16 cellular contexts compared by ENCODE assay signal in genomic region chr13:110132178-110132975, GRCh38.
DNase-seq lines count a peak whose midpoint lies in the region; ATAC-seq and TF ChIP-seq lines count a peak whose summit lies in the region.
"Had no signal": no experiment of that assay in that cellular context is flagged by ENCODE, and none has a peak within 500 bp of the region (broad histone marks: within the 10 kb centered on the region; RNA-seq: fewer than 3 reads in every experiment).

No MANE protein-coding gene starts in this region.

- no peak overlapping the region for H3K4me3 Mint-ChIP-seq in activated T-helper 1 cell treated with anti-CD3 and anti-CD28 coated beads, Interleukin-12 subunit alpha, Interleukin-12 subunit beta, Interleukin-2, Interleukin-4 antibody, amounts not matched to agents 30 ng/mL and 10 ng/mL and 1 ng/mL, durations not matched to agents 14 hours and 24 hours and 36 hours
- H3K4me3 Mint-ChIP-seq: activated CD8-positive, alpha-beta memory T cell treated with anti-CD3 and anti-CD28 coated beads, Interleukin-2, amount 10 ng/mL, durations not matched to agents 7 days and 5 days had no signal

- H3K4me1 Mint-ChIP-seq in activated T-helper 1 cell treated with anti-CD3 and anti-CD28 coated beads, Interleukin-12 subunit alpha, Interleukin-12 subunit beta, Interleukin-2, Interleukin-4 antibody, amounts not matched to agents 30 ng/mL and 10 ng/mL and 1 ng/mL, durations not matched to agents 14 hours and 24 hours and 36 hours (ENCODE audit: low read depth): peaks cover 4% of the 10 kb centered on the region

- peaks cover 16% of the 10 kb centered on the region for H3K9me3 ChIP-seq in NT2/D1 (ENCODE audit: insufficient read depth, low read length)
- H3K9me3 ChIP-seq: gastroesophageal sphincter, mucosa of descending colon had no signal

- H3K9ac ChIP-seq in NT2/D1 (ENCODE audit: insufficient read length, low read depth): peak overlapping the region; percentile 21

- peaks cover 10% of the 10 kb centered on the region for H3K4me1 ChIP-seq in NT2/D1 (ENCODE audit: insufficient read depth, insufficient read length)

- in situ Hi-C loops in GM13977 (cut with MboI; ENCODE audit: low pct_unique_long_range_greater_than_20kb, low sequenced_read_pairs, unreplicated experiment): no loop called here
- in situ Hi-C loops in G401 (cut with HindIII; ENCODE audit: low sequenced_read_pairs): no loop called here

- H3K27me3 ChIP-seq in NT2/D1 (ENCODE audit: insufficient read depth, insufficient read length): no peaks in the 10 kb centered on the region
- H3K27me3 ChIP-seq: gastroesophageal sphincter had no signal

- intact Hi-C loops in activated T-helper 1 cell treated with anti-CD3 and anti-CD28 coated beads, Interleukin-12 subunit alpha, Interleukin-12 subunit beta, Interleukin-2, Interleukin-4 antibody, amounts not matched to agents 30 ng/mL and 10 ng/mL and 1 ng/mL, durations not matched to agents 14 hours and 24 hours and 36 hours (cut with micrococcal nuclease): no loop called here

- peaks cover 1% of the 10 kb centered on the region for H3K9me3 Mint-ChIP-seq in activated T-helper 1 cell treated with anti-CD3 and anti-CD28 coated beads, Interleukin-12 subunit alpha, Interleukin-12 subunit beta, Interleukin-2, Interleukin-4 antibody, amounts not matched to agents 30 ng/mL and 10 ng/mL and 1 ng/mL, durations not matched to agents 14 hours and 24 hours and 36 hours
- H3K9me3 Mint-ChIP-seq: activated naive CD4-positive, alpha-beta T cell treated with anti-CD3 and anti-CD28 coated beads, Interleukin-2, amount 50 U/mL, for 72 hours had no signal

- no peak overlapping the region for H3K27ac Mint-ChIP-seq in activated T-helper 1 cell treated with anti-CD3 and anti-CD28 coated beads, Interleukin-12 subunit alpha, Interleukin-12 subunit beta, Interleukin-2, Interleukin-4 antibody, amounts not matched to agents 30 ng/mL and 10 ng/mL and 1 ng/mL, durations not matched to agents 14 hours and 24 hours and 36 hours
- H3K27ac Mint-ChIP-seq: activated CD8-positive, alpha-beta memory T cell treated with anti-CD3 and anti-CD28 coated beads, Interleukin-2, amount 10 ng/mL, durations not matched to agents 7 days and 5 days; activated naive CD4-positive, alpha-beta T cell treated with anti-CD3 and anti-CD28 coated beads, Interleukin-2, amount 50 U/mL, for 72 hours had no signal

- TF ChIP-seq CTCF in GM13977 (IDR thresholded peaks at IDR 0.05; ENCODE audit: extremely low read depth, insufficient read depth, missing control alignments): no peak

- peak; percentile 22 for ATAC-seq in HG03432 (IDR thresholded peaks at IDR 0.05; ENCODE audit: unreplicated experiment)
- ATAC-seq: activated CD8-positive, alpha-beta memory T cell treated with anti-CD3 and anti-CD28 coated beads, Interleukin-2, amount 10 ng/mL, durations not matched to agents 7 days and 5 days; activated naive CD4-positive, alpha-beta T cell treated with anti-CD3 and anti-CD28 coated beads, Interleukin-2, amount 50 U/mL, for 72 hours; gastroesophageal sphincter; mucosa of descending colon had no signal

- H3K36me3 ChIP-seq in NT2/D1 (ENCODE audit: insufficient read depth, insufficient read length, low read length): no peaks in the 10 kb centered on the region
- H3K36me3 ChIP-seq: gastroesophageal sphincter had no signal

- no peak overlapping the region for H3K4me3 ChIP-seq in NT2/D1 (ENCODE audit: insufficient read length, low read depth)
- H3K4me3 ChIP-seq: gastroesophageal sphincter, mucosa of descending colon, SK-N-MC had no signal

- DNase-seq in COR-L47 (lab: John Stamatoyannopoulos, UW) (peak; percentile 84), NT2/D1 (ENCODE audit: low read depth, low spot score) (no peak), myocyte (ENCODE audit: low read depth) (peak; percentile 65), GM13977 (ENCODE audit: low spot score) (no peak), G401 (ENCODE audit: low spot score) (no peak), globus pallidus (ENCODE audit: low spot score) (no peak)
- no peak for DNase-seq in activated T-helper 1 cell treated with anti-CD3 and anti-CD28 coated beads, Interleukin-12 subunit alpha, Interleukin-12 subunit beta, Interleukin-2, Interleukin-4 antibody, amounts not matched to agents 30 ng/mL and 10 ng/mL and 1 ng/mL, durations not matched to agents 14 hours and 24 hours and 36 hours (ENCODE audit: low spot score)
- DNase-seq: activated CD8-positive, alpha-beta memory T cell treated with anti-CD3 and anti-CD28 coated beads, Interleukin-2, amount 10 ng/mL, durations not matched to agents 7 days and 5 days; AML-193; mucosa of descending colon; NCI-H1930; stimulated activated CD4-positive, alpha-beta T cell treated with anti-CD3 and anti-CD28 coated beads, Interleukin-2, amount 100 ng/mL, for 48 hours had no signal

- no peaks in the 10 kb centered on the region for H3K36me3 Mint-ChIP-seq in activated T-helper 1 cell treated with anti-CD3 and anti-CD28 coated beads, Interleukin-12 subunit alpha, Interleukin-12 subunit beta, Interleukin-2, Interleukin-4 antibody, amounts not matched to agents 30 ng/mL and 10 ng/mL and 1 ng/mL, durations not matched to agents 14 hours and 24 hours and 36 hours (ENCODE audit: low read depth)
- H3K36me3 Mint-ChIP-seq: activated CD8-positive, alpha-beta memory T cell treated with anti-CD3 and anti-CD28 coated beads, Interleukin-2, amount 10 ng/mL, durations not matched to agents 7 days and 5 days; activated naive CD4-positive, alpha-beta T cell treated with anti-CD3 and anti-CD28 coated beads, Interleukin-2, amount 50 U/mL, for 72 hours had no signal

- peaks cover 25% of the 10 kb centered on the region for H3K27me3 Mint-ChIP-seq in activated T-helper 1 cell treated with anti-CD3 and anti-CD28 coated beads, Interleukin-12 subunit alpha, Interleukin-12 subunit beta, Interleukin-2, Interleukin-4 antibody, amounts not matched to agents 30 ng/mL and 10 ng/mL and 1 ng/mL, durations not matched to agents 14 hours and 24 hours and 36 hours (ENCODE audit: insufficient read depth)

Comparison
In these comparisons a context has a peak if more than half of its experiments do, and no peak if none do; other contexts are left out.
1. DNase-seq: peak in COR-L47 (single experiment) and myocyte (single experiment); none in NT2/D1 (single experiment), GM13977 (single experiment), activated T-helper 1 cell treated with anti-CD3 and anti-CD28 coated beads, Interleukin-12 subunit alpha, Interleukin-12 subunit beta, Interleukin-2, Interleukin-4 antibody, amounts not matched to agents 30 ng/mL and 10 ng/mL and 1 ng/mL, durations not matched to agents 14 hours and 24 hours and 36 hours (single experiment), G401 (single experiment) and globus pallidus (single experiment).